Comparison of ENCODE assay signal across 8 cellular contexts in genomic region chr7:140254976-140255375, GRCh38.
DNase-seq lines count a peak whose midpoint lies in the region; ATAC-seq, FAIRE-seq and TF ChIP-seq lines count a peak whose summit lies in the region.
"Not testable (repeated sequence)": the region's sequence is repeated elsewhere in the genome, so short reads cannot be mapped to it uniquely, and the experiment has no call there.

No MANE protein-coding gene starts in this region.

- FAIRE-seq in K562 (lab: Jason Lieb, UNC); HepG2 (lab: Jason Lieb, UNC): not testable (repeated sequence)

- H3K27me3 Mint-ChIP-seq in dendritic cell treated with granulocyte-macrophage colony-stimulating factor and Interleukin-4, amounts not matched to agents 40 ng/mL and 50 ng/mL, for 4 days; natural killer cell treated with Interleukin-12 subunit alpha and Interleukin-12 subunit beta and Interleukin-15 and Interleukin-18, amount 100 ng/mL, for 72 hours: not testable (repeated sequence)

- not testable (repeated sequence) for H3K27me3 ChIP-seq in BLaER1 treated with 17β-estradiol and CSF1 and Interleukin-3, amounts not matched to agents 10 nM and 100 nM; KMS-11 (ENCODE audit: insufficient read depth, low read depth); K562 (ENCODE audit: control insufficient read depth in 2 of 2, insufficient read depth in 2 of 2, low read length in 2 of 2); HepG2 (ENCODE audit: control insufficient read depth in 1 of 2, insufficient read depth in 2 of 2, low read length in 2 of 2); neutrophil

- in situ Hi-C loops in K562 (cut with MboI); HepG2 (cut with HindIII; ENCODE audit: extremely low pct_ligation_motif_present, low pct_unique_long_range_greater_than_20kb): not testable (repeated sequence)

- WGBS in K562 (ENCODE audit: insufficient coverage, low coverage, missing lambda C conversion rate): 45% methylated on average over 9 of the region's 9 CpGs
- WGBS in HepG2 (ENCODE audit: low lambda C conversion rate): 87% methylated on average over 9 of the region's 9 CpGs

- peaks cover 7 to 22% (median 12%) of the 10 kb centered on the region in 11 experiments; a peak in 20 of 22 replicates for H3K9me3 ChIP-seq in BLaER1 treated with 17β-estradiol and CSF1 and Interleukin-3, amounts not matched to agents 10 nM and 100 nM (replicated peaks in 1 of 11)
- H3K9me3 ChIP-seq in K562 (replicated peaks; ENCODE audit: control insufficient read depth, insufficient read depth, low read depth, low read length); HepG2 (ENCODE audit: low read length); neutrophil: not testable (repeated sequence)

- not testable (repeated sequence) for H3K9me3 Mint-ChIP-seq in dendritic cell treated with granulocyte-macrophage colony-stimulating factor and Interleukin-4, amounts not matched to agents 40 ng/mL and 50 ng/mL, for 4 days; natural killer cell treated with Interleukin-12 subunit alpha and Interleukin-12 subunit beta and Interleukin-15 and Interleukin-18, amount 100 ng/mL, for 72 hours

- BruUV-seq in K562 (replicated peaks; lab: Mats Ljungman, UMichigan); HepG2 (replicated peaks; lab: Mats Ljungman, UMichigan): not testable (repeated sequence)

- not testable (repeated sequence) for TF ChIP-seq CTCF in KMS-11 (conservative IDR thresholded peaks at IDR 0.05; ENCODE audit: low read depth, low read length); K562 (IDR thresholded peaks at IDR 0.05 in 2 of 3, conservative IDR thresholded peaks at IDR 0.05 in 1 of 3; ENCODE audit: insufficient read depth in 2 of 3, low read depth in 1 of 3, low read length in 3 of 3); HepG2 (CRISPR knock-in tag; IDR thresholded peaks at IDR 0.05); neutrophil (IDR thresholded peaks at IDR 0.05)

- peak overlapping the region in 9 of 11 experiments; percentile 80 to 89 (median 84); a peak in 17 of 22 replicates for H3K4me2 ChIP-seq in BLaER1 treated with 17β-estradiol and CSF1 and Interleukin-3, amounts not matched to agents 10 nM and 100 nM
- peak overlapping the region; percentile 79; the same call in 1 of the 2 replicates for H3K4me2 ChIP-seq in KMS-11
- H3K4me2 ChIP-seq in K562 (ENCODE audit: insufficient read depth, low read length); HepG2 (ENCODE audit: low read depth, low read length): not testable (repeated sequence)

- H3K27ac ChIP-seq in BLaER1 treated with 17β-estradiol and CSF1 and Interleukin-3, amounts not matched to agents 10 nM and 100 nM: peak overlapping the region in 10 of 11 experiments; percentile 5 to 98 (median 92); a peak in 14 of 22 replicates
- H3K27ac ChIP-seq in KMS-11; K562 (ENCODE audit: extremely low read depth, low read depth, low read length); HepG2 (ENCODE audit: extremely low read length, insufficient read depth, low read length): not testable (repeated sequence)
- H3K27ac ChIP-seq in neutrophil: peak overlapping the region; percentile 98

- not testable (repeated sequence) for TF ChIP-seq RAD21 in K562 (CRISPR knock-in tag; conservative IDR thresholded peaks at IDR 0.05 in 1 of 2, IDR thresholded peaks at IDR 0.05 in 1 of 2); HepG2 (CRISPR knock-in tag; IDR thresholded peaks at IDR 0.05)

- TF ChIP-seq EP300 in K562 (IDR thresholded peaks at IDR 0.05; ENCODE audit: low read length); HepG2 (IDR thresholded peaks at IDR 0.05; ENCODE audit: low read depth in 2 of 2, low read length in 2 of 2); HepG2 (CRISPR knock-in tag; IDR thresholded peaks at IDR 0.05; ENCODE audit: borderline replicate concordance): not testable (repeated sequence)

- H3K4me1 Mint-ChIP-seq in dendritic cell treated with granulocyte-macrophage colony-stimulating factor and Interleukin-4, amounts not matched to agents 40 ng/mL and 50 ng/mL, for 4 days (ENCODE audit: low read depth): peaks cover 71% of the 10 kb centered on the region
- H3K4me1 Mint-ChIP-seq in natural killer cell treated with Interleukin-12 subunit alpha and Interleukin-12 subunit beta and Interleukin-15 and Interleukin-18, amount 100 ng/mL, for 72 hours (ENCODE audit: low read depth in 2 of 2): peaks cover 27 to 30% of the 10 kb centered on the region in 2 donors

- not testable (repeated sequence) for H3K4me3 Mint-ChIP-seq in dendritic cell treated with granulocyte-macrophage colony-stimulating factor and Interleukin-4, amounts not matched to agents 40 ng/mL and 50 ng/mL, for 4 days; natural killer cell treated with Interleukin-12 subunit alpha and Interleukin-12 subunit beta and Interleukin-15 and Interleukin-18, amount 100 ng/mL, for 72 hours

- intact Hi-C loops in K562 (cut with micrococcal nuclease): not testable (repeated sequence)
- intact Hi-C loops in dendritic cell treated with granulocyte-macrophage colony-stimulating factor and Interleukin-4, amounts not matched to agents 40 ng/mL and 50 ng/mL, for 4 days (cut with micrococcal nuclease): loop anchor here (5.0 kb wide), 1 partner anchor 37 kb away; no protein-coding TSS in a partner anchor
- intact Hi-C loops in HepG2 (cut with micrococcal nuclease; ENCODE audit: unreplicated experiment): loop anchor here (5.0 kb wide), 1 partner anchor 47 kb away; no protein-coding TSS in a partner anchor

- not testable (repeated sequence) for ATAC-seq in K562; HepG2; natural killer cell treated with Interleukin-12 subunit alpha and Interleukin-12 subunit beta and Interleukin-15 and Interleukin-18, amount 100 ng/mL, for 72 hours

- not testable (repeated sequence) for H3K4me3 ChIP-seq in BLaER1 treated with 17β-estradiol and CSF1 and Interleukin-3, amounts not matched to agents 10 nM and 100 nM; KMS-11 (IDR thresholded peaks at IDR 0.05; ENCODE audit: insufficient read depth, low read depth, low read length); K562; HepG2 (replicated peaks in 1 of 3; ENCODE audit: insufficient read depth in 1 of 3, low read depth in 2 of 3, low read length in 3 of 3); neutrophil (ENCODE audit: low read depth in 1 of 2, low read length in 1 of 2)

- H3K4me1 ChIP-seq in BLaER1 treated with 17β-estradiol and CSF1 and Interleukin-3, amounts not matched to agents 10 nM and 100 nM: peaks cover 22 to 83% (median 55%) of the 10 kb centered on the region in 10 experiments
- H3K4me1 ChIP-seq in KMS-11 (ENCODE audit: low read depth, poor library complexity, severe bottlenecking) (peaks cover 34% of the 10 kb centered on the region), HepG2 (ENCODE audit: insufficient read depth, low read length) (peaks cover 60% of the 10 kb centered on the region), neutrophil (ENCODE audit: control insufficient read depth in 1 of 2, insufficient read depth in 1 of 2, low read depth in 1 of 2, low read length in 1 of 2) (peaks cover 56 to 58% of the 10 kb centered on the region in 2 experiments)
- H3K4me1 ChIP-seq in K562 (replicated peaks in 1 of 2; ENCODE audit: control insufficient read depth in 2 of 2, insufficient read depth in 2 of 2, low read length in 2 of 2): not testable (repeated sequence)

- POLR2A ChIA-PET in K562 (lab: Yijun Ruan, JAX): interaction anchor here (1.2 to 4.8 kb wide), 3 partner anchors 9 to 39 kb away, joined by 5 to 18 read pairs (median 7); no protein-coding TSS in a partner anchor
- POLR2A ChIA-PET in HepG2 (lab: Yijun Ruan, JAX): interaction anchor here (0.5 to 3.5 kb wide), 3 partner anchors 11 to 49 kb away, joined by 3 to 64 read pairs (median 3); no protein-coding TSS in a partner anchor

- H3K36me3 Mint-ChIP-seq in dendritic cell treated with granulocyte-macrophage colony-stimulating factor and Interleukin-4, amounts not matched to agents 40 ng/mL and 50 ng/mL, for 4 days (ENCODE audit: low read depth): peaks cover 49% of the 10 kb centered on the region
- H3K36me3 Mint-ChIP-seq in natural killer cell treated with Interleukin-12 subunit alpha and Interleukin-12 subunit beta and Interleukin-15 and Interleukin-18, amount 100 ng/mL, for 72 hours: not testable (repeated sequence)

- peak; percentile 41 for DNase-seq in activated effector memory CD4-positive, alpha-beta T cell treated with anti-CD3 and anti-CD28 coated beads, Interleukin-2, amount 50 U/mL, for 16 hours
- not testable (repeated sequence) for DNase-seq in K562 (ENCODE audit: extremely low read depth in 1 of 4, low spot score in 3 of 4); HepG2 (ENCODE audit: low spot score)
- DNase-seq in natural killer cell treated with Interleukin-12 subunit alpha and Interleukin-12 subunit beta and Interleukin-15 and Interleukin-18, amount 100 ng/mL, for 72 hours (ENCODE audit: low spot score): peak; percentile 0

- not testable (repeated sequence) for TF ChIP-seq POLR2A in K562 (conservative IDR thresholded peaks at IDR 0.05); HepG2 (IDR thresholded peaks at IDR 0.05; ENCODE audit: insufficient read depth in 1 of 2, low read depth in 2 of 2, low read length in 2 of 2)

- not testable (repeated sequence) for H3K79me2 ChIP-seq in KMS-11 (ENCODE audit: insufficient read depth, low read depth); K562 (ENCODE audit: control insufficient read depth, insufficient read depth, low read length); HepG2 (ENCODE audit: insufficient read depth, low read length)

- peak overlapping the region; percentile 95 for H3K27ac Mint-ChIP-seq in dendritic cell treated with granulocyte-macrophage colony-stimulating factor and Interleukin-4, amounts not matched to agents 40 ng/mL and 50 ng/mL, for 4 days
- not testable (repeated sequence) for H3K27ac Mint-ChIP-seq in natural killer cell treated with Interleukin-12 subunit alpha and Interleukin-12 subunit beta and Interleukin-15 and Interleukin-18, amount 100 ng/mL, for 72 hours

- CTCF ChIA-PET in K562 (lab: Yijun Ruan, JAX; ENCODE audit: low intra/inter-chr PET ratio); HepG2 (lab: Yijun Ruan, JAX; ENCODE audit: low intra/inter-chr PET ratio, low total read pairs): not testable (repeated sequence)

- H4K20me1 ChIP-seq in BLaER1 treated with 17β-estradiol and CSF1 and Interleukin-3, amounts not matched to agents 10 nM and 100 nM; KMS-11 (ENCODE audit: insufficient read depth); K562 (replicated peaks; ENCODE audit: control insufficient read depth, insufficient read depth, low read length); HepG2 (ENCODE audit: insufficient read depth, low read length): not testable (repeated sequence)

- H2AFZ ChIP-seq in KMS-11 (ENCODE audit: low read depth); K562 (ENCODE audit: low read depth, low read length); HepG2 (ENCODE audit: low read length): not testable (repeated sequence)

- not testable (repeated sequence) for H3K9me1 ChIP-seq in K562 (ENCODE audit: control insufficient read depth, insufficient read depth, low read length)

- H3K36me3 ChIP-seq in BLaER1 treated with 17β-estradiol and CSF1 and Interleukin-3, amounts not matched to agents 10 nM and 100 nM: peaks cover 0 to 23% (median 0%) of the 10 kb centered on the region in 11 experiments; a peak in 5 of 22 replicates
- H3K36me3 ChIP-seq in KMS-11 (ENCODE audit: insufficient read depth); K562 (ENCODE audit: control insufficient read depth, insufficient read depth, low read length); HepG2 (replicated peaks in 1 of 2; ENCODE audit: control insufficient read depth in 1 of 2, insufficient read depth in 2 of 2, low read length in 2 of 2); neutrophil: not testable (repeated sequence)

- peak overlapping the region in 2 of 11 experiments; percentile 79 to 80; a peak in 3 of 22 replicates for H3K9ac ChIP-seq in BLaER1 treated with 17β-estradiol and CSF1 and Interleukin-3, amounts not matched to agents 10 nM and 100 nM
- H3K9ac ChIP-seq in KMS-11; K562 (ENCODE audit: insufficient read depth in 1 of 2, low read depth in 2 of 2, low read length in 2 of 2); HepG2 (ENCODE audit: insufficient read depth, low read depth, low read length): not testable (repeated sequence)
